8 cellular contexts compared by ENCODE assay signal in the genomic region with DNA sequence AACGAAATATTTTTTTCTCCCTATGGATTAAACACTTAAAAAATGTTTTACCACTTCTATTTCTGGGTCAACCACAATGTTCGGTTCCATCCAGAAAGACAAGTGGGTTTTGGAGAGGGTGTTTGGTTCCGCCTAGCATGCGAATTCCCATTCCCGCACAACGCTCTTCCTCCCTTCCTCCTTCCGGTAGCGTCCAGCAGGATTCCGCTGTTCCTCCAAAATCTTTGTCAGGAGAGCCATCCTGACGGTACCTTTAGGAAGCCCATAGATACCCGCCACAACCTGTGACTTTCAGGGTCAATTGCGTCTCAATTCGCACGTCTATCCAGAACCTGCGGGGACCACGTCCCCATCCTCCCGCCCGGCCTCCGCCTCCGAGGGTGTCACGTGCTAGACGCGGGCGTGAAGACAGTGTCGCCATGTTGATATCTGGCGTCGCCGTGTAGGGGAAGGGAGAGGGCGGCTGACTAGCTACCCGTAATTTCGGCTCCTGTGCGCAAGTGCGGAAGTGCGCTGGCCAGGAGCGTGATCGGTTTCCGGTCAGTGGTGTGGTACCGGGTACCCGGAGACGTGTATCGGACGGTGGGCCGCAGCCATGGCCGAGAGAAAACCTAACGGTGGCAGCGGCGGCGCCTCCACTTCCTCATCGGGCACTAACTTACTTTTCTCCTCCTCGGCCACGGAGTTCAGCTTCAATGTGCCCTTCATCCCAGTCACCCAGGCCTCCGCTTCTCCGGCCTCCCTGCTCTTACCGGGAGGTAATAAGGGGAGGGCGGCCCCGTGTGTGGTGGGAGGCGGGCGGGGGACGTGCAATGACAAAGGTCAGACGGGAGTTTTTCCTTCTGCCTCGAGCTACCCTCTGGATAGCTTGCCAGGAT. TPM values are rescaled to one million over a fixed set of nuclear protein-coding genes. Genes with fewer than 3 reads are reported as not detected.
DNase-seq lines count a peak whose midpoint lies in the region; ATAC-seq, FAIRE-seq and TF ChIP-seq lines count a peak whose summit lies in the region.

Gene SEC23IP (plus strand): TSS at position 543 of the 878 bp plus-strand sequence. CDS start 53 bp downstream, at position 596.

- H3K4ac ChIP-seq in IMR-90 (ENCODE audit: low read depth, low read length): peak within 1 kb of the TSS; percentile 95

- peak; percentile 93 for FAIRE-seq in endothelial cell of umbilical vein (lab: Jason Lieb, UNC)

- DNase-seq in DMS 273 (lab: John Stamatoyannopoulos, UW; ENCODE audit: unreplicated experiment) (peak; percentile 93), IMR-90 (peak; percentile 97), OCI-M1 (lab: John Stamatoyannopoulos, UW) (peak; percentile 99), activated T-cell treated with anti-CD3 and anti-CD28 coated beads for 24 hours (ENCODE audit: low read depth) (peak; percentile 90), endothelial cell of umbilical vein (ENCODE audit: low read depth, low spot score) (peak; percentile 97), middle frontal gyrus (ENCODE audit: extremely low spot score, low spot score) (peak; percentile 96)
- DNase-seq in stimulated activated CD8-positive, alpha-beta memory T cell treated with anti-CD3 and anti-CD28 coated beads, Interleukin-2, amount 100 ng/mL, for 48 hours (ENCODE audit: low read depth in 2 of 2): peak; percentile 89 to 92

- intact Hi-C loops in IMR-90 (cut with micrococcal nuclease) (loop anchor here (1.0 kb wide), 1 partner anchor 19 kb away; no protein-coding TSS in a partner anchor), endothelial cell of umbilical vein (cut with micrococcal nuclease) (loop anchor here (1.0 kb wide), 1 partner anchor 19 kb away; no protein-coding TSS in a partner anchor)

- H4K20me1 ChIP-seq in IMR-90 (ENCODE audit: insufficient read depth, low read length) (peaks cover 37% of the 10 kb centered on the region), endothelial cell of umbilical vein (replicated peaks; ENCODE audit: control insufficient read depth, extremely low read depth, insufficient read depth, low read length) (peaks cover 2% of the 10 kb centered on the region)

- ATAC-seq in GM21528 (IDR thresholded peaks at IDR 0.05; ENCODE audit: low FRiP score, unreplicated experiment) (peak; percentile 99), IMR-90 (ENCODE audit: low read depth) (peak; percentile 89)

- no peak for TF ChIP-seq CTCF in IMR-90 (conservative IDR thresholded peaks at IDR 0.05; ENCODE audit: low read depth, low read length)
- no peak for TF ChIP-seq CTCF in endothelial cell of umbilical vein (IDR thresholded peaks at IDR 0.05; ENCODE audit: extremely low read depth in 1 of 2, insufficient read depth in 1 of 2, low read depth in 1 of 2, low read length in 2 of 2)

- BruUV-seq in IMR-90 (replicated peaks; lab: Mats Ljungman, UMichigan) (no TSS peak), endothelial cell of umbilical vein (replicated peaks; lab: Mats Ljungman, UMichigan) (TSS peak; percentile 90)

- H3K9me3 ChIP-seq in IMR-90 (ENCODE audit: control insufficient read depth, insufficient read depth, low read length) (no peaks in the 10 kb centered on the region; the same call in 1 of the 2 replicates), endothelial cell of umbilical vein (replicated peaks; ENCODE audit: control insufficient read depth, insufficient read depth, low read length) (no peaks in the 10 kb centered on the region)

- TF ChIP-seq POLR2A in IMR-90 (IDR thresholded peaks at IDR 0.05; ENCODE audit: low read depth, low read length): peak; percentile 93
- peak; percentile 95 for TF ChIP-seq POLR2A in endothelial cell of umbilical vein (IDR thresholded peaks at IDR 0.05; ENCODE audit: low read depth, low read length)

- H3K14ac ChIP-seq in IMR-90 (replicated peaks; ENCODE audit: low read depth, low read length): peak within 1 kb of the TSS; percentile 98

- H2BK5ac ChIP-seq in IMR-90 (ENCODE audit: low read depth, low read length, poor library complexity, severe bottlenecking): peak within 1 kb of the TSS; percentile 93

- peak within 1 kb of the TSS; percentile 38; the same call in 1 of the 3 replicates for H2BK15ac ChIP-seq in IMR-90 (ENCODE audit: low read depth, low read length)

- in situ Hi-C loops in IMR-90 (cut with MboI; ENCODE audit: low sequenced_read_pairs): no loop called here

- CTCF ChIA-PET in IMR-90 (lab: Yijun Ruan, JAX): no interaction called here
- CTCF ChIA-PET in endothelial cell of umbilical vein (lab: Charles Lee): interaction anchor here (1.0 to 1.6 kb wide), 6 partner anchors 19 to 284 kb away, joined by 3 to 6 read pairs (median 5); partner anchors contain the start of gene MCMBP

- TF ChIP-seq RAD21 in IMR-90 (IDR thresholded peaks at IDR 0.05; ENCODE audit: low read length): no peak

- peak within 1 kb of the TSS; percentile 64 to 99 for H4K8ac ChIP-seq in IMR-90 (ENCODE audit: low read depth in 2 of 2, low read length in 2 of 2)

- peak within 1 kb of the TSS; percentile 98 for H4K5ac ChIP-seq in IMR-90 (ENCODE audit: low read depth, low read length)

- peak within 1 kb of the TSS; percentile 62 for H2BK20ac ChIP-seq in IMR-90 (ENCODE audit: low read depth, low read length)

- H2BK120ac ChIP-seq in IMR-90 (ENCODE audit: low read depth, low read length): peak within 1 kb of the TSS; percentile 93

- H3K79me1 ChIP-seq in IMR-90 (ENCODE audit: low read depth in 1 of 2, low read length in 2 of 2): peaks cover 3 to 49% of the 10 kb centered on the region in 2 experiments; a peak in 2 of 4 replicates

- peaks cover 18% of the 10 kb centered on the region for H3K9me1 ChIP-seq in IMR-90 (ENCODE audit: insufficient read depth, low read length)
- H3K9me1 ChIP-seq in endothelial cell of umbilical vein (replicated peaks; ENCODE audit: control insufficient read depth, extremely low read depth, insufficient read depth, low read length): no peaks in the 10 kb centered on the region

- H3K9ac ChIP-seq in IMR-90 (ENCODE audit: low read depth, low read length): peak within 1 kb of the TSS; percentile 90
- peak within 1 kb of the TSS; percentile 71 for H3K9ac ChIP-seq in endothelial cell of umbilical vein (replicated peaks; ENCODE audit: extremely low read depth, insufficient read depth, low read length)

- H3K4me3 ChIP-seq in IMR-90 (ENCODE audit: insufficient read depth, low read depth, low read length) (peak within 1 kb of the TSS; percentile 87), endothelial cell of umbilical vein (replicated peaks in 1 of 3; ENCODE audit: insufficient read depth in 1 of 3, low read depth in 1 of 3, low read length in 3 of 3) (peak within 1 kb of the TSS; percentile 68 to 85 (median 71))

- H3K4me2 ChIP-seq in IMR-90 (ENCODE audit: low read depth, low read length) (peak within 1 kb of the TSS; percentile 95), endothelial cell of umbilical vein (ENCODE audit: insufficient read depth, low read length) (peak within 1 kb of the TSS; percentile 97)

- peak within 1 kb of the TSS; percentile 90 for H4K91ac ChIP-seq in IMR-90 (ENCODE audit: insufficient read depth, low read depth, low read length)

- H2AFZ ChIP-seq in IMR-90 (replicated peaks; ENCODE audit: low read length, poor library complexity) (peak within 1 kb of the TSS; percentile 97), endothelial cell of umbilical vein (ENCODE audit: low read depth, low read length) (peak within 1 kb of the TSS; percentile 60)

- H3K27ac ChIP-seq in IMR-90 (ENCODE audit: insufficient read depth, low read length): peak within 1 kb of the TSS; percentile 93
- H3K27ac ChIP-seq in endothelial cell of umbilical vein (ENCODE audit: insufficient read depth, low read depth, low read length): peak within 1 kb of the TSS; percentile 42

- peak within 1 kb of the TSS; percentile 97 for H3K56ac ChIP-seq in IMR-90 (ENCODE audit: extremely low read depth, insufficient read depth, low read length)

- WGBS in IMR-90 (ENCODE audit: extremely low coverage in 2 of 2, insufficient read length in 1 of 2), 2 experiments: 0 to 100% methylated on average over 1 to 24 of the region's 61 CpGs

- H3K23ac ChIP-seq in IMR-90 (ENCODE audit: low read depth, low read length): peak within 1 kb of the TSS; percentile 91

- H2AK5ac ChIP-seq in IMR-90 (ENCODE audit: low read depth, low read length): peak within 1 kb of the TSS; percentile 80

- dilution Hi-C loops in IMR-90 (cut with HindIII; ENCODE audit: low sequenced_read_pairs, unreplicated experiment) (no loop called here), endothelial cell of umbilical vein (cut with MboI; ENCODE audit: extremely low pct_ligation_motif_present, low sequenced_read_pairs) (no loop called here)

- POLR2A ChIA-PET in IMR-90 (lab: Charles Lee; ENCODE audit: unreplicated experiment) (no interaction called here), endothelial cell of umbilical vein (lab: Charles Lee) (interaction anchor here (0.8 to 1.0 kb wide), 4 partner anchors 14 to 205 kb away, joined by 3 to 7 read pairs (median 4); partner anchors contain the start of gene MCMBP)

- H2AK9ac ChIP-seq in IMR-90 (replicated peaks; ENCODE audit: low read depth, low read length, poor library complexity): peak within 1 kb of the TSS; percentile 95

- H3K18ac ChIP-seq in IMR-90 (ENCODE audit: low read depth, low read length): peak within 1 kb of the TSS; percentile 96

- H3K27me3 ChIP-seq in IMR-90 (ENCODE audit: control insufficient read depth, insufficient read depth, low read length) (no peaks in the 10 kb centered on the region), endothelial cell of umbilical vein (ENCODE audit: control insufficient read depth in 2 of 2, insufficient read depth in 2 of 2, low read length in 2 of 2) (no peaks in the 10 kb centered on the region)

- H3K79me2 ChIP-seq in endothelial cell of umbilical vein (ENCODE audit: control insufficient read depth, insufficient read depth, low read length): peaks cover 47% of the 10 kb centered on the region

- H3K36me3 ChIP-seq in IMR-90 (ENCODE audit: control insufficient read depth, insufficient read depth, low read length) (peaks cover 2% of the 10 kb centered on the region; the same call in 1 of the 2 replicates), endothelial cell of umbilical vein (ENCODE audit: control insufficient read depth in 2 of 2, extremely low read depth in 1 of 2, insufficient read depth in 2 of 2, low read length in 2 of 2) (peaks cover 0 to 3% of the 10 kb centered on the region in 2 experiments)

- peaks cover 10% of the 10 kb centered on the region for H3K4me1 ChIP-seq in IMR-90 (ENCODE audit: control insufficient read depth, insufficient read depth, low read length)
- H3K4me1 ChIP-seq in endothelial cell of umbilical vein (ENCODE audit: control insufficient read depth, extremely low read depth, insufficient read depth, low read length): peaks cover 12% of the 10 kb centered on the region

RNA-seq across cellular contexts. Expression of gene SEC23IP, which starts in this region (rescaled TPM):
- total RNA-seq in IMR-90 (2012; rRNA removed): 33.6 and 39.8 TPM in 2 replicates
- 30.5 and 37.4 TPM in 2 replicates for polyA plus RNA-seq in IMR-90 (2012; rRNA removed)
- 7.8 and 12.8 TPM in 2 replicates for polyA plus RNA-seq in IMR-90 (2012; cell fraction: cytosol; rRNA removed)
- 14.2 and 47.4 TPM in 2 replicates for polyA plus RNA-seq in IMR-90 (2012; cell fraction: nucleus; rRNA removed; ENCODE audit: low replicate concordance)
- 83.1 and 85.4 TPM in 2 replicates for total RNA-seq in endothelial cell of umbilical vein
- polyA plus RNA-seq in endothelial cell of umbilical vein: 29.5 and 30.9 TPM in 2 replicates
- 19.7 and 20.8 TPM in 2 replicates for polyA plus RNA-seq in endothelial cell of umbilical vein (2011; cell fraction: cytosol; rRNA removed)
- 34.3 and 41.6 TPM in 2 replicates for polyA plus RNA-seq in endothelial cell of umbilical vein (2011; cell fraction: nucleus; rRNA removed)
- polyA plus RNA-seq in endothelial cell of umbilical vein (2012): 57.0 and 73.1 TPM in 2 replicates
- 134 and 167 TPM in 2 replicates for polyA minus RNA-seq in endothelial cell of umbilical vein
- polyA minus RNA-seq in endothelial cell of umbilical vein (2011; cell fraction: cytosol; rRNA and poly(A)+ RNA removed): 33.1 TPM
- 40.8 and 56.3 TPM in 2 replicates for polyA minus RNA-seq in endothelial cell of umbilical vein (2011; cell fraction: nucleus; rRNA and poly(A)+ RNA removed)

Comparison
In these comparisons a context has a peak if more than half of its experiments do, and no peak if none do; other contexts are left out.
1. Peak in every context shown above with its lines: DNase-seq, ATAC-seq, H3K4me3 ChIP-seq and H3K27ac ChIP-seq.